ENCODE assay signal across 11 cellular contexts in genomic region chr1:3747903-3748302, GRCh38. TPM values are rescaled to one million over a fixed set of nuclear protein-coding genes. Genes with fewer than 3 reads are reported as not detected.
DNase-seq lines count a peak whose midpoint lies in the region; ATAC-seq, FAIRE-seq and TF ChIP-seq lines count a peak whose summit lies in the region.
"Had no signal": no experiment of that assay in that cellular context is flagged by ENCODE, and none has a peak within 500 bp of the region (broad histone marks: within the 10 kb centered on the region; RNA-seq: fewer than 3 reads in every experiment).

No MANE protein-coding gene starts in this region.

- H3K36me3 ChIP-seq in heart right ventricle (peaks cover 0 to 15% (median 2%) of the 10 kb centered on the region in 9 donors), mesenchymal stem cell (ENCODE audit: control insufficient read depth in 1 of 2, insufficient read depth in 2 of 2, low read depth in 1 of 2, low read length in 2 of 2) (peaks cover 2 to 6% of the 10 kb centered on the region in 2 experiments), upper lobe of right lung (no peaks in the 10 kb centered on the region), small intestine (ENCODE audit: control insufficient read depth in 2 of 2, insufficient read depth in 2 of 2, low read length in 2 of 2) (no peaks in the 10 kb centered on the region)

- no peak for FAIRE-seq in small intestine (lab: Jason Lieb, UNC)

- intact Hi-C loops in heart right ventricle (cut with DNase I) = no loop called here
- intact Hi-C loops in left ventricle myocardium superior (cut with micrococcal nuclease) = no loop called here
- intact Hi-C loops in upper lobe of right lung (cut with DNase I) = no loop called here

- no peak overlapping the region for H3K18ac ChIP-seq in mesenchymal stem cell (ENCODE audit: low read depth in 1 of 2, low read length in 2 of 2)

- H3K27me3 Mint-ChIP-seq in activated naive CD8-positive, alpha-beta T cell treated with anti-CD3 and anti-CD28 coated beads, Interleukin-2, amount 50 U/mL, for 24 hours = no peaks in the 10 kb centered on the region

- no peak overlapping the region for H2BK12ac ChIP-seq in mesenchymal stem cell (ENCODE audit: low read length in 2 of 2)

- H2AK5ac ChIP-seq in mesenchymal stem cell (ENCODE audit: low read length, severe bottlenecking) = no peak overlapping the region

- H3K36me3 Mint-ChIP-seq in activated naive CD8-positive, alpha-beta T cell treated with anti-CD3 and anti-CD28 coated beads, Interleukin-2, amount 50 U/mL, for 24 hours (ENCODE audit: low read depth) = peaks cover 2% of the 10 kb centered on the region

- no peaks in the 10 kb centered on the region for H3K9me3 Mint-ChIP-seq in activated naive CD8-positive, alpha-beta T cell treated with anti-CD3 and anti-CD28 coated beads, Interleukin-2, amount 50 U/mL, for 24 hours

- peak overlapping the region; percentile 76 for H4K8ac ChIP-seq in mesenchymal stem cell (ENCODE audit: low read length)

- no peak overlapping the region for H2AFZ ChIP-seq in mesenchymal stem cell (ENCODE audit: low read depth, low read length)

- H2BK5ac ChIP-seq in mesenchymal stem cell (ENCODE audit: low read depth, low read length, poor library complexity, severe bottlenecking) = no peak overlapping the region

- DNase-seq in heart right ventricle (no peak), left ventricle myocardium superior (no peak), mesenchymal stem cell (no peak), upper lobe of right lung (no peak), HuH-7.5 (ENCODE audit: low spot score) (no peak), DMS53 (lab: John Stamatoyannopoulos, UW) (no peak), small intestine (no peak)
- no peak for DNase-seq in activated naive CD8-positive, alpha-beta T cell treated with anti-CD3 and anti-CD28 coated beads, Interleukin-2, amount 50 U/mL, for 24 hours
- DNase-seq: Caco-2 had no signal

- H3K23ac ChIP-seq in mesenchymal stem cell (ENCODE audit: low read length in 2 of 2) = no peak overlapping the region

- peak overlapping the region; percentile 81 for H3K9ac ChIP-seq in mesenchymal stem cell (ENCODE audit: low read length)

- WGBS in heart right ventricle, 2 donors = 85 to 86% methylated on average over 13 of the region's 13 CpGs
- 84% methylated on average over 13 of the region's 13 CpGs for WGBS in mesenchymal stem cell
- 43 to 73% (median 52%) methylated on average over 13 of the region's 13 CpGs for WGBS in small intestine, 3 donors

- H3K4me2 ChIP-seq in mesenchymal stem cell (ENCODE audit: low read length, poor library complexity, severe bottlenecking) = no peak overlapping the region

- no peak overlapping the region for H2BK15ac ChIP-seq in mesenchymal stem cell (ENCODE audit: low read depth, poor library complexity, severe bottlenecking)

- H3K27me3 ChIP-seq in heart right ventricle (peaks cover 0 to 14% (median 0%) of the 10 kb centered on the region in 7 donors), mesenchymal stem cell (ENCODE audit: control insufficient read depth in 1 of 2, insufficient read depth in 1 of 2, low read length in 2 of 2) (peaks cover 16 to 27% of the 10 kb centered on the region in 2 experiments), upper lobe of right lung (no peaks in the 10 kb centered on the region), small intestine (ENCODE audit: control insufficient read depth in 2 of 2, insufficient read depth in 2 of 2, low read length in 2 of 2) (no peaks in the 10 kb centered on the region)

- H3K27ac ChIP-seq in heart right ventricle (peak overlapping the region in 1 of 10 donors; percentile 89), mesenchymal stem cell (ENCODE audit: low read length, poor library complexity, severe bottlenecking) (no peak overlapping the region), upper lobe of right lung (no peak overlapping the region), small intestine (ENCODE audit: low read depth in 1 of 2, low read length in 1 of 2) (no peak overlapping the region)
- H3K27ac ChIP-seq: epithelial cell of prostate had no signal

- H3K9me3 ChIP-seq in heart right ventricle = no peaks in the 10 kb centered on the region
- H3K9me3 ChIP-seq in mesenchymal stem cell (ENCODE audit: control insufficient read depth, low read length) = no peaks in the 10 kb centered on the region
- no peaks in the 10 kb centered on the region for H3K9me3 ChIP-seq in upper lobe of right lung
- no peaks in the 10 kb centered on the region for H3K9me3 ChIP-seq in small intestine (ENCODE audit: control insufficient read depth, low read depth)
- H3K9me3 ChIP-seq: Caco-2 had no signal

- peaks cover 22% of the 10 kb centered on the region for H3K4me1 Mint-ChIP-seq in activated naive CD8-positive, alpha-beta T cell treated with anti-CD3 and anti-CD28 coated beads, Interleukin-2, amount 50 U/mL, for 24 hours

- H3K4ac ChIP-seq in mesenchymal stem cell (ENCODE audit: low read depth in 1 of 2, low read length in 2 of 2) = no peak overlapping the region

- ATAC-seq in heart right ventricle = no peak
- no peak for ATAC-seq in left ventricle myocardium superior
- no peak for ATAC-seq in activated naive CD8-positive, alpha-beta T cell treated with anti-CD3 and anti-CD28 coated beads, Interleukin-2, amount 50 U/mL, for 24 hours
- ATAC-seq in upper lobe of right lung = no peak

- H4K91ac ChIP-seq in mesenchymal stem cell (ENCODE audit: low read length) = no peak overlapping the region

- H3K27ac Mint-ChIP-seq in activated naive CD8-positive, alpha-beta T cell treated with anti-CD3 and anti-CD28 coated beads, Interleukin-2, amount 50 U/mL, for 24 hours = no peak overlapping the region

- H3K4me3 ChIP-seq in heart right ventricle (peak overlapping the region in 8 of 10 donors; percentile 66 to 93 (median 84)), mesenchymal stem cell (ENCODE audit: insufficient read depth in 1 of 2, low read depth in 1 of 2, low read length in 2 of 2) (peak overlapping the region in 1 of 2 experiments; percentile 85), upper lobe of right lung (peak overlapping the region; percentile 74), small intestine (ENCODE audit: low read depth in 1 of 2, low read length in 2 of 2) (no peak overlapping the region)

- TF ChIP-seq CTCF in heart right ventricle (IDR thresholded peaks at IDR 0.05) (no peak), upper lobe of right lung (IDR thresholded peaks at IDR 0.05) (no peak)

- H2BK120ac ChIP-seq in mesenchymal stem cell (ENCODE audit: low read depth, low read length) = no peak overlapping the region

- H3K4me3 Mint-ChIP-seq in activated naive CD8-positive, alpha-beta T cell treated with anti-CD3 and anti-CD28 coated beads, Interleukin-2, amount 50 U/mL, for 24 hours = peak overlapping the region; percentile 83

- peaks cover 7% of the 10 kb centered on the region for H3K79me1 ChIP-seq in mesenchymal stem cell (replicated peaks; ENCODE audit: low read length, poor library complexity, severe bottlenecking)

- no peak overlapping the region for H3K14ac ChIP-seq in mesenchymal stem cell (ENCODE audit: low read length in 2 of 2)

- peaks cover 3 to 38% (median 23%) of the 10 kb centered on the region in 9 donors for H3K4me1 ChIP-seq in heart right ventricle
- peaks cover 26% of the 10 kb centered on the region for H3K4me1 ChIP-seq in mesenchymal stem cell (ENCODE audit: control insufficient read depth, insufficient read depth, low read depth, low read length)
- peaks cover 7% of the 10 kb centered on the region for H3K4me1 ChIP-seq in upper lobe of right lung
- peaks cover 0 to 3% of the 10 kb centered on the region in 2 donors for H3K4me1 ChIP-seq in small intestine (ENCODE audit: control insufficient read depth in 2 of 2, insufficient read depth in 1 of 2, low read depth in 1 of 2, low read length in 1 of 2)
- H3K4me1 ChIP-seq: Caco-2 had no signal

RNA-seq across cellular contexts. Expression of gene CCDC27, which starts 4.3 kb away (rescaled TPM):
- not detected for total RNA-seq in heart right ventricle
- under 1 TPM in 1 of 2 donors, not detected in 1; 0.03 TPM for polyA plus RNA-seq in heart right ventricle
- total RNA-seq in left ventricle myocardium superior = not detected
- polyA plus RNA-seq in mesenchymal stem cell (2013, experiment 1 of 2) = not detected
- not detected for polyA plus RNA-seq in mesenchymal stem cell (2013, experiment 2 of 2)
- total RNA-seq in upper lobe of right lung = not detected
- under 1 TPM in 1 of 3 donors, not detected in 2; 0.27 TPM for polyA plus RNA-seq in small intestine
- total RNA-seq: Caco-2, mononuclear cell had no signal

RNA-seq across cellular contexts. Expression of gene SMIM1, which starts 24.6 kb away (rescaled TPM):
- 10 to 100 TPM in 5 of 10 donors, 1 to 10 TPM in 5; 6.2 to 24.5 (median 9.7) TPM for total RNA-seq in heart right ventricle
- 10 to 100 TPM in 1 of 2 donors, 1 to 10 TPM in 1; 4.0 to 33.9 TPM for polyA plus RNA-seq in heart right ventricle
- total RNA-seq in left ventricle myocardium superior = 15.3 TPM
- polyA plus RNA-seq in mesenchymal stem cell (2013, experiment 1 of 2) = 13.1 TPM
- polyA plus RNA-seq in mesenchymal stem cell (2013, experiment 2 of 2) = 13.9 TPM
- total RNA-seq in upper lobe of right lung = 9.3 TPM
- 1 to 10 TPM in 1 of 3 donors, not detected in 2; 2.1 TPM for polyA plus RNA-seq in small intestine

RNA-seq across cellular contexts. Expression of gene LRRC47, which starts 48.4 kb away (rescaled TPM):
- total RNA-seq in heart right ventricle (10 to 100 TPM; 54.9 to 85.4 (median 73.9) TPM), left ventricle myocardium superior (57.5 TPM), upper lobe of right lung (34.2 TPM)
- polyA plus RNA-seq in heart right ventricle (10 to 100 TPM; 17.6 to 28.1 TPM), small intestine (10 to 100 TPM; 16.8 to 23.8 (median 19.0) TPM)
- 17.1 TPM for polyA plus RNA-seq in mesenchymal stem cell (2013, experiment 1 of 2)
- polyA plus RNA-seq in mesenchymal stem cell (2013, experiment 2 of 2) = 18.0 TPM

Comparison
In these comparisons a context has a peak if more than half of its experiments do, and no peak if none do; other contexts are left out.
1. H3K4me3 ChIP-seq: peak in heart right ventricle (8 of 10) and upper lobe of right lung (single experiment); none in small intestine (0 of 2).